Comparison of ENCODE assay signal across 21 cellular contexts in genomic region chr20:47748069-47748468, GRCh38.
"Had no signal": no experiment of that assay in that cellular context is flagged by ENCODE, and none has a peak within 500 bp of the region (broad histone marks: within the 10 kb centered on the region; RNA-seq: fewer than 3 reads in every experiment).

No MANE protein-coding gene starts in this region.

- H3K27ac ChIP-seq: adrenal gland, breast epithelium, VCaP had no signal

- H3K27me3 ChIP-seq: adrenal gland, breast epithelium had no signal

- H3K4me1 ChIP-seq: adrenal gland, breast epithelium had no signal

- H3K4me1 Mint-ChIP-seq: mesothelial cell of epicardium had no signal

- H3K36me3 ChIP-seq: adrenal gland, breast epithelium had no signal

- H3K9me3 ChIP-seq: adrenal gland, breast epithelium had no signal

- DNase-seq: activated CD4-positive, CD25-positive, alpha-beta regulatory T cell treated with anti-CD3 and anti-CD28 coated beads, Interleukin-2, amount 50 U/mL, for 72 hours; activated CD8-positive, alpha-beta memory T cell treated with anti-CD3 and anti-CD28 coated beads for 24 hours; activated CD8-positive, alpha-beta memory T cell treated with anti-CD3 and anti-CD28 coated beads, Interleukin-2, amount 50 U/mL, for 48 hours; activated effector memory CD4-positive, alpha-beta T cell treated with anti-CD3 and anti-CD28 coated beads, Interleukin-2, amount 50 U/mL, for 16 hours; activated T-cell treated with anti-CD3 and anti-CD28 coated beads, Interleukin-2, amount 50 U/mL, for 48 hours; adrenal gland; effector CD4-positive, alpha-beta T cell; left colon; stimulated activated CD4-positive, alpha-beta T cell treated with anti-CD3 and anti-CD28 coated beads, Interleukin-15, amount 100 ng/mL, for 24 hours; stimulated activated CD4-positive, alpha-beta T cell treated with anti-CD3 and anti-CD28 coated beads, Interleukin-2, amount 100 ng/mL, for 48 hours; SW 1271 had no signal

- H3K4me3 ChIP-seq: adrenal gland, breast epithelium, coronary artery, lung had no signal

- H3K4me3 Mint-ChIP-seq: mesothelial cell of epicardium; natural killer cell treated with Interleukin-12 subunit alpha and Interleukin-12 subunit beta and Interleukin-15 and Interleukin-18, amount 100 ng/mL, for 72 hours had no signal

- H3K27me3 Mint-ChIP-seq: progenitor cell of endocrine pancreas had no signal

- ATAC-seq: activated naive CD4-positive, alpha-beta T cell treated with anti-CD3 and anti-CD28 coated beads, Interleukin-2, amount 50 U/mL, for 72 hours had no signal

- FAIRE-seq: astrocyte, islet of Langerhans had no signal

- H3K9me3 Mint-ChIP-seq: activated naive CD4-positive, alpha-beta T cell treated with anti-CD3 and anti-CD28 coated beads, Interleukin-2, amount 50 U/mL, for 72 hours; mesothelial cell of epicardium; natural killer cell treated with Interleukin-12 subunit alpha and Interleukin-12 subunit beta and Interleukin-15 and Interleukin-18, amount 100 ng/mL, for 72 hours had no signal

- H3K36me3 Mint-ChIP-seq: activated naive CD4-positive, alpha-beta T cell treated with anti-CD3 and anti-CD28 coated beads, Interleukin-2, amount 50 U/mL, for 72 hours; natural killer cell treated with Interleukin-12 subunit alpha and Interleukin-12 subunit beta and Interleukin-15 and Interleukin-18, amount 100 ng/mL, for 72 hours had no signal

- H3K27ac Mint-ChIP-seq: mesothelial cell of epicardium; natural killer cell treated with Interleukin-12 subunit alpha and Interleukin-12 subunit beta and Interleukin-15 and Interleukin-18, amount 100 ng/mL, for 72 hours; progenitor cell of endocrine pancreas had no signal
